Comparison of ENCODE assay signal across 8 cellular contexts in the genomic region with DNA sequence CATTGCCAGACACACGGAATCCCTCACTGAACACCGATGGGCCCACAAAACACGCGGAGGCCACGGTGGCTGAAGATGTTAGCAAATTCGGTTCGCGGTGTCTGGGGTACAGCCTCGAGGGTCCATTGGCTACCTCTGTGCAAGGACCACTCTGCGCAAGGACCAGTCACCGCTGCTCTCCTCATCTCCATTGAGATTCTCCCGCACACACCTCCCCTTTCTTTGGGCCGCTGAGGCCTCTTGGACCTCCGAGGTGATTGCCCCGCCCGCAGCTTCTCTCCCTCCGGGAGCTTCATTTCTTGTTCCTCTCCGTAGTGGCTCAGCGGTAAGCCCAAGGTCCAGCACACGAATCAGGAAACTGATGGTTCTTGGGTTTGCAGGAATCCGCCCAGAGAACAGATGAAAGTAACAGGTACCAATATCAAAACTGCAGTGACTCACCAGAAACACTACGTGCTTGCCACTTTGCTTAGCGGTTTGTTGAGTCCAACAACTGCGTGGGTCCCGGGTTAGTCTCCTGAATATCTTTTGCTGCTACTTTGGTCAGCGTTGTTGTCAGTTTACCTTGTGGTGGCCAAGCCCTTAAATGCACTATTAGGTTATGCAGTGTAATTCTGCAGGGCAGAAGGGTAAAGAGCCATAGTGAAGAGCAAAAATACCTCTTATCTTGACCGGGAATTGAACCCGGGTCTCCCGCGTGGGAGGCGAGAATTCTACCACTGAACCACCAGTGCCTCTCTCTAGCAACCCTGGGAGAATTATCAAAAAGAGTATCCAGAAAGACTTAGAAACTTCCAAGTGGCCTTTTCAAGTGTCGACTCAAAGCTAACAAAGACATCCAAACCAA.
DNase-seq lines count a peak whose midpoint lies in the region; ATAC-seq and TF ChIP-seq lines count a peak whose summit lies in the region.
"Not testable (repeated sequence)": the region's sequence is repeated elsewhere in the genome, so short reads cannot be mapped to it uniquely, and the experiment has no call there.

No MANE protein-coding gene starts in this region.

- peak; percentile 26 for DNase-seq in GM04504 (ENCODE audit: low read depth)
- peak; percentile 79 for DNase-seq in NCI-H2227 treated with DMSO at 0.1 percent for 48 hours (lab: John Stamatoyannopoulos, UW)
- peak; percentile 39 for DNase-seq in T-helper 2 cell treated with Interferon-gamma antibody and Interleukin-4, amounts not matched to agents 5 μg/mL and 100 μg/mL, for 36 hours (ENCODE audit: low spot score)
- DNase-seq in activated naive CD8-positive, alpha-beta T cell treated with anti-CD3 and anti-CD28 coated beads, Interleukin-2, amount 50 U/mL, for 24 hours, result peak; percentile 61
- peak; percentile 66 for DNase-seq in glomerular visceral epithelial cell (ENCODE audit: extremely low spot score)
- peak; percentile 63 for DNase-seq in neural crest cell (ENCODE audit: low read depth, low spot score)
- DNase-seq in aorta, result peak in 1 of 2 donors; percentile 19

- ATAC-seq in HG02798 (IDR thresholded peaks at IDR 0.05; ENCODE audit: poor library complexity, unreplicated experiment) (peak; percentile 65), aorta (ENCODE audit: low FRiP score) (peak; percentile 67)
- ATAC-seq in activated naive CD8-positive, alpha-beta T cell treated with anti-CD3 and anti-CD28 coated beads, Interleukin-2, amount 50 U/mL, for 24 hours, result peak; percentile 96

- H3K27ac ChIP-seq in aorta (ENCODE audit: low read depth in 1 of 2, low read length in 2 of 2), result not testable (repeated sequence)

- H3K36me3 Mint-ChIP-seq in T-helper 2 cell treated with Interferon-gamma antibody and Interleukin-4, amounts not matched to agents 5 μg/mL and 100 μg/mL, for 36 hours (ENCODE audit: low read depth); activated naive CD8-positive, alpha-beta T cell treated with anti-CD3 and anti-CD28 coated beads, Interleukin-2, amount 50 U/mL, for 24 hours (ENCODE audit: low read depth); neural crest cell (ENCODE audit: low read depth): not testable (repeated sequence)

- not testable (repeated sequence) for H3K9me3 ChIP-seq in aorta (ENCODE audit: control insufficient read depth, low read length)

- not testable (repeated sequence) for TF ChIP-seq CTCF in neural crest cell (conservative IDR thresholded peaks at IDR 0.05)

- not testable (repeated sequence) for H3K4me3 Mint-ChIP-seq in T-helper 2 cell treated with Interferon-gamma antibody and Interleukin-4, amounts not matched to agents 5 μg/mL and 100 μg/mL, for 36 hours
- peak overlapping the region; percentile 55 for H3K4me3 Mint-ChIP-seq in activated naive CD8-positive, alpha-beta T cell treated with anti-CD3 and anti-CD28 coated beads, Interleukin-2, amount 50 U/mL, for 24 hours
- peak overlapping the region; percentile 90 for H3K4me3 Mint-ChIP-seq in neural crest cell

- not testable (repeated sequence) for H3K4me1 Mint-ChIP-seq in T-helper 2 cell treated with Interferon-gamma antibody and Interleukin-4, amounts not matched to agents 5 μg/mL and 100 μg/mL, for 36 hours (ENCODE audit: low read depth); activated naive CD8-positive, alpha-beta T cell treated with anti-CD3 and anti-CD28 coated beads, Interleukin-2, amount 50 U/mL, for 24 hours; neural crest cell

- H3K4me1 ChIP-seq in aorta (ENCODE audit: control insufficient read depth in 1 of 2, insufficient read depth in 2 of 2, low read length in 2 of 2), result not testable (repeated sequence)

- not testable (repeated sequence) for H3K36me3 ChIP-seq in aorta (ENCODE audit: control insufficient read depth in 1 of 2, insufficient read depth in 2 of 2, low read length in 1 of 2)

- H3K4me3 ChIP-seq in aorta (ENCODE audit: low read length in 2 of 2), result not testable (repeated sequence)

- H3K27ac Mint-ChIP-seq in T-helper 2 cell treated with Interferon-gamma antibody and Interleukin-4, amounts not matched to agents 5 μg/mL and 100 μg/mL, for 36 hours, result peak overlapping the region; percentile 76
- peak overlapping the region; percentile 90 for H3K27ac Mint-ChIP-seq in activated naive CD8-positive, alpha-beta T cell treated with anti-CD3 and anti-CD28 coated beads, Interleukin-2, amount 50 U/mL, for 24 hours
- H3K27ac Mint-ChIP-seq in neural crest cell (ENCODE audit: unreplicated experiment), result not testable (repeated sequence)

- WGBS in aorta, 2 donors, result 16 to 29% methylated on average over 17 to 20 of the region's 32 CpGs

- not testable (repeated sequence) for H3K27me3 Mint-ChIP-seq in T-helper 2 cell treated with Interferon-gamma antibody and Interleukin-4, amounts not matched to agents 5 μg/mL and 100 μg/mL, for 36 hours (ENCODE audit: low read depth); activated naive CD8-positive, alpha-beta T cell treated with anti-CD3 and anti-CD28 coated beads, Interleukin-2, amount 50 U/mL, for 24 hours; neural crest cell (ENCODE audit: low read depth)

- not testable (repeated sequence) for H3K27me3 ChIP-seq in aorta (ENCODE audit: control insufficient read depth in 1 of 2, insufficient read depth in 2 of 2, low read length in 1 of 2)

- H3K9me3 Mint-ChIP-seq in T-helper 2 cell treated with Interferon-gamma antibody and Interleukin-4, amounts not matched to agents 5 μg/mL and 100 μg/mL, for 36 hours; activated naive CD8-positive, alpha-beta T cell treated with anti-CD3 and anti-CD28 coated beads, Interleukin-2, amount 50 U/mL, for 24 hours; neural crest cell: not testable (repeated sequence)

- intact Hi-C loops in aorta (cut with DNase I), result not testable (repeated sequence)
